Comparison of ENCODE assay signal across 21 cellular contexts in genomic region chr11:103652013-103652412, GRCh38.
DNase-seq lines count a peak whose midpoint lies in the region; ATAC-seq and TF ChIP-seq lines count a peak whose summit lies in the region.
"Had no signal": no experiment of that assay in that cellular context is flagged by ENCODE, and none has a peak within 500 bp of the region (broad histone marks: within the 10 kb centered on the region; RNA-seq: fewer than 3 reads in every experiment).

No MANE protein-coding gene starts in this region.

- no peaks in the 10 kb centered on the region for H3K4me1 ChIP-seq in SJCRH30
- no peaks in the 10 kb centered on the region for H3K4me1 ChIP-seq in fibroblast of lung (ENCODE audit: control insufficient read depth, extremely low read depth, insufficient read depth, low read length)

- no peak overlapping the region for H2AFZ ChIP-seq in fibroblast of lung (ENCODE audit: low read length)
- H2AFZ ChIP-seq: hepatocyte had no signal

- ATAC-seq in GM18498 (IDR thresholded peaks at IDR 0.05; ENCODE audit: unreplicated experiment) (no peak), T-helper 17 cell (no peak)
- ATAC-seq: activated CD4-positive, CD25-positive, alpha-beta regulatory T cell treated with anti-CD3 and anti-CD28 coated beads, Interleukin-2, amount 50 U/mL, for 24 hours; HCT116; natural killer cell had no signal

- H4K20me1 ChIP-seq in fibroblast of lung (ENCODE audit: control insufficient read depth, extremely low read depth, insufficient read depth, low read length) = no peaks in the 10 kb centered on the region

- no peak overlapping the region for H3K4me3 Mint-ChIP-seq in T-helper 17 cell
- H3K4me3 Mint-ChIP-seq: activated naive CD8-positive, alpha-beta T cell treated with anti-CD3 and anti-CD28 coated beads, Interleukin-2, amount 10 ng/mL, durations not matched to agents 7 days and 5 days; natural killer cell; T-helper 2 cell treated with Interferon-gamma antibody and Interleukin-4, amounts not matched to agents 5 μg/mL and 100 μg/mL, for 36 hours had no signal

- H3K4me2 ChIP-seq in fibroblast of lung (ENCODE audit: extremely low read depth, insufficient read depth, low read length) = no peak overlapping the region
- H3K4me2 ChIP-seq: hepatocyte, KMS-11 had no signal

- CTCF ChIA-PET in BJ (lab: Yijun Ruan, JAX) = no interaction called here

- TF ChIP-seq CTCF in BJ (IDR thresholded peaks at IDR 0.05; ENCODE audit: insufficient read depth, low read depth, low read length) (no peak), fibroblast of lung (conservative IDR thresholded peaks at IDR 0.05 in 1 of 2, IDR thresholded peaks at IDR 0.05 in 1 of 2; ENCODE audit: low read depth in 1 of 2, low read length in 2 of 2) (no peak)

- no peak overlapping the region for H3K27ac Mint-ChIP-seq in T-helper 17 cell
- H3K27ac Mint-ChIP-seq: activated naive CD8-positive, alpha-beta T cell treated with anti-CD3 and anti-CD28 coated beads, Interleukin-2, amount 10 ng/mL, durations not matched to agents 7 days and 5 days; natural killer cell; T-helper 2 cell treated with Interferon-gamma antibody and Interleukin-4, amounts not matched to agents 5 μg/mL and 100 μg/mL, for 36 hours had no signal

- no peaks in the 10 kb centered on the region for H3K9me3 ChIP-seq in SJCRH30 (replicated peaks)
- no peaks in the 10 kb centered on the region for H3K9me3 ChIP-seq in fibroblast of lung (ENCODE audit: control insufficient read depth, insufficient read depth, low read depth, low read length)
- no peaks in the 10 kb centered on the region for H3K9me3 ChIP-seq in T-helper 17 cell (ENCODE audit: control insufficient read depth, low read length, poor library complexity, severe bottlenecking)

- H3K27ac ChIP-seq in SJCRH30 (no peak overlapping the region), fibroblast of lung (ENCODE audit: insufficient read depth, low read length) (no peak overlapping the region)
- H3K27ac ChIP-seq: hepatocyte, HL-60, KMS-11 had no signal

- POLR2A ChIA-PET in BJ (lab: Charles Lee) = no interaction called here

- DNase-seq in BJ (ENCODE audit: low read depth) (peak; percentile 46), HS-27A (ENCODE audit: low read depth) (peak; percentile 40), SJCRH30 (peak; percentile 6 to 22), fibroblast of lung (ENCODE audit: low read depth in 2 of 2) (peak; percentile 11 to 88), NCI-H146 treated with DMSO at 0.1 percent for 48 hours (lab: John Stamatoyannopoulos, UW; ENCODE audit: unreplicated experiment) (no peak), SHP77 treated with DMSO at 0.1 percent for 48 hours (lab: John Stamatoyannopoulos, UW) (no peak), T-helper 17 cell (no peak)
- DNase-seq: activated naive CD8-positive, alpha-beta T cell treated with anti-CD3 and anti-CD28 coated beads, Interleukin-2, amount 10 ng/mL, durations not matched to agents 7 days and 5 days; effector memory CD4-positive, alpha-beta T cell; natural killer cell; NCI-H1436; NCI-H345; posterior cingulate gyrus; stimulated activated CD4-positive, alpha-beta T cell treated with anti-CD3 and anti-CD28 coated beads, Interleukin-4, amount 100 ng/mL, for 1 hour had no signal

- peaks cover 5% of the 10 kb centered on the region for H3K27me3 Mint-ChIP-seq in T-helper 17 cell

- no peaks in the 10 kb centered on the region for H3K79me2 ChIP-seq in fibroblast of lung (ENCODE audit: control insufficient read depth, insufficient read depth, low read length)
- H3K79me2 ChIP-seq: hepatocyte had no signal

- no peak overlapping the region for H3K9ac ChIP-seq in fibroblast of lung (ENCODE audit: insufficient read depth, low read length)
- H3K9ac ChIP-seq: KMS-11 had no signal

- no peaks in the 10 kb centered on the region for H3K4me1 Mint-ChIP-seq in T-helper 17 cell
- H3K4me1 Mint-ChIP-seq: activated naive CD8-positive, alpha-beta T cell treated with anti-CD3 and anti-CD28 coated beads, Interleukin-2, amount 10 ng/mL, durations not matched to agents 7 days and 5 days; natural killer cell had no signal

- H3K36me3 ChIP-seq in BJ (ENCODE audit: control insufficient read depth, insufficient read depth, low read length) (no peaks in the 10 kb centered on the region), SJCRH30 (no peaks in the 10 kb centered on the region), fibroblast of lung (ENCODE audit: control insufficient read depth, insufficient read depth, low read length) (no peaks in the 10 kb centered on the region)

- H3K27me3 ChIP-seq in BJ (ENCODE audit: control insufficient read depth, insufficient read depth, low read length) = no peaks in the 10 kb centered on the region
- no peaks in the 10 kb centered on the region for H3K27me3 ChIP-seq in SJCRH30
- H3K27me3 ChIP-seq in fibroblast of lung (ENCODE audit: control insufficient read depth, insufficient read depth, low read length) = no peaks in the 10 kb centered on the region
- H3K27me3 ChIP-seq: hepatocyte had no signal

- no peak overlapping the region for H3K4me3 ChIP-seq in BJ (ENCODE audit: low read depth, low read length)
- no peak overlapping the region for H3K4me3 ChIP-seq in SJCRH30
- no peak overlapping the region for H3K4me3 ChIP-seq in fibroblast of lung (replicated peaks in 1 of 4; ENCODE audit: control extremely low read depth in 1 of 4, insufficient read depth in 1 of 4, low read depth in 3 of 4, low read length in 4 of 4)
- H3K4me3 ChIP-seq: hepatocyte had no signal

- no peaks in the 10 kb centered on the region for H3K36me3 Mint-ChIP-seq in T-helper 17 cell (ENCODE audit: low read depth)
- H3K36me3 Mint-ChIP-seq: activated naive CD8-positive, alpha-beta T cell treated with anti-CD3 and anti-CD28 coated beads, Interleukin-2, amount 10 ng/mL, durations not matched to agents 7 days and 5 days; natural killer cell had no signal

Comparison
In these comparisons a context has a peak if more than half of its experiments do, and no peak if none do; other contexts are left out.
1. DNase-seq: peak in BJ (single experiment), HS-27A (single experiment), SJCRH30 (2 of 2) and fibroblast of lung (2 of 2); none in NCI-H146 treated with DMSO at 0.1 percent for 48 hours (single experiment), SHP77 treated with DMSO at 0.1 percent for 48 hours (single experiment) and T-helper 17 cell (0 of 3).